In the genomic region with DNA sequence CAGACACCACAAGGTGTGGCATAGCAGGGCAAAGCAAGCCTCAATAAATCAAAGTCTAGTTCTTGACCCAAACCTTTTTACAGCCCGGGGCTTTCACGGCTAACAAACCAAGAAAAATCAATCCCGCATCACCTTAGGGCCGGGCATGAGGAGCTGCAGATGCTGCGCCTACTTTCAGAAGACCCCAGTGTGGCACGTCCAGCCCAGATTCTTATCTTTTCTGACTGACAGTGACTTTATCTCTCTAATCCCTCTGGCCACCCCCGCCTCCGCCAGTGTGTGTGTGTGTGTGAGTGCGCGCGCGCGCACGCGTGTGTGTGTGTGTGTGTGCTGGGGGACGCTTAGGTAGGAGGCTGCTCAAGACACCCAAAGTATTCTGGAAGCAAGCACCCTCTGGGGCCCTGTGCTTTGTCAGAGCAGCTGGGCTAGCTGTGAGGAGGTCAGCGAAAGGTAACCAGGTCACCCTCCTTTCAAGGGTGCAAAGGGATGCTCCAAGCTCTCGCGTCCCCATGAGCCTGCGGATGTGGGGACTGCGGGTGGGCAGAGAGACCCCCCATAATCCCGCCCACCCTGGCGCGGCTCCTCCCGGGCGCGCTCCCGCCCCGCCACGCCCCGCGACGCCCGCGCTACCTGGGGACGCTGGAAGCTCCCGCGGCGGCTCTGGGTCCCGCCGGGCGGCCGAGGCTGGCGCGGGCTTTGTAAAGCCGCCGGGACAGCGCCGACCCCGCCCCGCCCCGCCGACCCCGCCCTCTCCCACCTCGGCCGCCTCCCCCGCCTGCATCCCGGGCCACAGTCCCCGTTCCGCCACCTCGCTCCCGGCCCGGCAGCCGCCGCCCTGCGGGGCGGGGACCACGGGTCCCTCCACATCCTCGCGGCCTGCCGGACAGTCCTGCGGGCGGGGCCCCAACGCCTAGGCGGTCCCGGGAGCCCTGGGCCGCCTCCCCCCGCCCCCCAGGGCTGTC, we compare ENCODE assay signal across 8 cellular contexts. TPM values are rescaled to one million over a fixed set of nuclear protein-coding genes. Genes with fewer than 3 reads are reported as not detected.
DNase-seq lines count a peak whose midpoint lies in the region; ATAC-seq and TF ChIP-seq lines count a peak whose summit lies in the region.

No MANE protein-coding gene starts in this region.

- TF ChIP-seq CTCF in Peyer's patch (IDR thresholded peaks at IDR 0.05), result no peak

- no peak for ATAC-seq in HG02610 (IDR thresholded peaks at IDR 0.05; ENCODE audit: unreplicated experiment)

- TF ChIP-seq POLR2A in Peyer's patch (IDR thresholded peaks at IDR 0.05) (no peak), erythroblast (IDR thresholded peaks at IDR 0.05; ENCODE audit: low read length) (no peak)

- no peaks in the 10 kb centered on the region for H3K36me3 ChIP-seq in Peyer's patch
- H3K36me3 ChIP-seq in muscle layer of colon (ENCODE audit: insufficient read depth, low read length), result no peaks in the 10 kb centered on the region

- H3K4me1 ChIP-seq in Peyer's patch (peaks cover 0 to 13% (median 3%) of the 10 kb centered on the region in 4 donors), muscle layer of colon (ENCODE audit: insufficient read depth, low read length) (no peaks in the 10 kb centered on the region)

- no peak overlapping the region for H3K9ac ChIP-seq in muscle layer of colon (ENCODE audit: low read length)

- H3K27ac ChIP-seq in Peyer's patch, result peak overlapping the region in 1 of 4 donors; percentile 47
- H3K27ac ChIP-seq in muscle layer of colon (ENCODE audit: low read depth, low read length), result no peak overlapping the region

- H3K4me3 ChIP-seq in Peyer's patch (peak overlapping the region; percentile 24 to 66 (median 46)), muscle layer of colon (ENCODE audit: low read depth in 1 of 2, low read length in 2 of 2) (peak overlapping the region; percentile 26 to 38)

- H3K9me3 ChIP-seq in Peyer's patch, result no peaks in the 10 kb centered on the region
- no peaks in the 10 kb centered on the region for H3K9me3 ChIP-seq in muscle layer of colon (ENCODE audit: low read length)

- H3K27me3 ChIP-seq in Peyer's patch (no peaks in the 10 kb centered on the region), muscle layer of colon (ENCODE audit: control insufficient read depth in 1 of 2, insufficient read depth in 2 of 2, low read length in 2 of 2) (peaks cover 5 to 12% of the 10 kb centered on the region in 2 donors)

- DNase-seq in NCI-H1092 treated with DMSO at 0.1 percent for 48 hours (lab: John Stamatoyannopoulos, UW) (peak; percentile 26), NCI-H1092 (lab: John Stamatoyannopoulos, UW) (no peak), Peyer's patch (peak in 1 of 3 donors; percentile 52), erythroblast (lab: John Stamatoyannopoulos, UW) (peak; percentile 4 to 19), SIG-M5 treated with dmso at 0.1 percent for 504 hours (lab: John Stamatoyannopoulos, UW; ENCODE audit: unreplicated experiment) (no peak), NCI-H2081 treated with DMSO at 0.1 percent for 48 hours (lab: John Stamatoyannopoulos, UW) (no peak)

RNA-seq across cellular contexts. Expression of gene RHOBTB1, which starts 57.1 kb away (rescaled TPM):
- 10 to 100 TPM in 3 of 4 donors, 1 to 10 TPM in 1; 5.1 to 15.7 (median 12.6) TPM for total RNA-seq in Peyer's patch

Comparison
In these comparisons a context has a peak if more than half of its experiments do, and no peak if none do; other contexts are left out.
1. DNase-seq: peak in NCI-H1092 treated with DMSO at 0.1 percent for 48 hours (single experiment) and erythroblast (2 of 2); none in NCI-H1092 (single experiment), SIG-M5 treated with dmso at 0.1 percent for 504 hours (single experiment) and NCI-H2081 treated with DMSO at 0.1 percent for 48 hours (single experiment).